Comparison of ENCODE assay signal across 8 cellular contexts in the genomic region with DNA sequence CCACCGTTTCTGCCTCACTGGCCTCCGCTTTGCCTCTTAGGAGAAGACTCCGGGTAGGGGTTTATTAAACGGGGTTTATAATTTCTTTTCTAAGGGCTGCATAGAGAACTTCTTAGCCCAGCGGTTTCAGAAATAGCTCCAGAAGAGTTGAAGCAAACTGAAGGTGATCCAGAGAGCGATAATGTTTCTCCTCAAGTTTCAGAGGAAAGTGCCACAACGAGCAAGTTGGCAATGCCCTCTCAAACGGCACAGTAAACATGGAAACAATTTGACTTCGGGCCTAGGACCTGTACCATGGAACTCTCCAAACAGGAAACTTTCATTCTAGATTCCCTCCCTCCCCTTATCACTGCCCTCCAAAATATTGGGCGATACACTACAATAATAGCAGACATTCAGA. TPM values are rescaled to one million over a fixed set of nuclear protein-coding genes. Genes with fewer than 3 reads are reported as not detected.
DNase-seq lines count a peak whose midpoint lies in the region; ATAC-seq, FAIRE-seq and TF ChIP-seq lines count a peak whose summit lies in the region.

No MANE protein-coding gene starts in this region.

- peak overlapping the region; percentile 79 for H3K27ac ChIP-seq in astrocyte (ENCODE audit: low read depth, low read length)
- H3K27ac ChIP-seq in right lobe of liver = peak overlapping the region; percentile 60 to 75 (median 73)
- H3K27ac ChIP-seq in thymus (ENCODE audit: low read depth) = peak overlapping the region; percentile 95

- no peaks in the 10 kb centered on the region for H3K27me3 Mint-ChIP-seq in activated CD4-positive, alpha-beta T cell treated with anti-CD3 and anti-CD28 coated beads, Interleukin-2, amount 10 ng/mL, durations not matched to agents 24 days and 14 days
- no peaks in the 10 kb centered on the region for H3K27me3 Mint-ChIP-seq in astrocyte (ENCODE audit: low read depth, unreplicated experiment)

- H2AFZ ChIP-seq in astrocyte (ENCODE audit: low read depth, low read length) = peak overlapping the region; percentile 91

- H3K79me2 ChIP-seq in astrocyte (ENCODE audit: insufficient read depth, low read length) = peaks cover 36% of the 10 kb centered on the region

- ATAC-seq in right lobe of liver (no peak), GM21360 (IDR thresholded peaks at IDR 0.05; ENCODE audit: unreplicated experiment) (no peak), GM19395 (IDR thresholded peaks at IDR 0.05; ENCODE audit: unreplicated experiment) (no peak)

- 10% methylated on average over 10 of the region's 10 CpGs for WGBS in right lobe of liver (ENCODE audit: insufficient coverage, low coverage, low lambda C conversion rate, missing lambda C conversion rate)
- 38% methylated on average over 10 of the region's 10 CpGs for WGBS in thymus

- peaks cover 24% of the 10 kb centered on the region for H3K36me3 Mint-ChIP-seq in activated CD4-positive, alpha-beta T cell treated with anti-CD3 and anti-CD28 coated beads, Interleukin-2, amount 10 ng/mL, durations not matched to agents 24 days and 14 days (ENCODE audit: low read depth)
- peaks cover 8% of the 10 kb centered on the region for H3K36me3 Mint-ChIP-seq in astrocyte (ENCODE audit: low read depth, unreplicated experiment)

- no peaks in the 10 kb centered on the region for H3K9me3 Mint-ChIP-seq in activated CD4-positive, alpha-beta T cell treated with anti-CD3 and anti-CD28 coated beads, Interleukin-2, amount 10 ng/mL, durations not matched to agents 24 days and 14 days
- H3K9me3 Mint-ChIP-seq in astrocyte (ENCODE audit: unreplicated experiment) = no peaks in the 10 kb centered on the region

- FAIRE-seq in astrocyte (lab: Jason Lieb, UNC) = no peak

- H3K9ac ChIP-seq in astrocyte (ENCODE audit: low read length) = peak overlapping the region; percentile 88

- CTCF ChIA-PET in GM10248 (lab: Yijun Ruan, JAX) = interaction anchor here (0.6 to 3.2 kb wide), 20 partner anchors 9 to 812 kb away, joined by 3 to 23 read pairs (median 6); no protein-coding TSS in a partner anchor

- H3K4me3 Mint-ChIP-seq in activated CD4-positive, alpha-beta T cell treated with anti-CD3 and anti-CD28 coated beads, Interleukin-2, amount 10 ng/mL, durations not matched to agents 24 days and 14 days = peak overlapping the region; percentile 93
- peak overlapping the region; percentile 96 for H3K4me3 Mint-ChIP-seq in astrocyte (ENCODE audit: unreplicated experiment)

- H3K36me3 ChIP-seq in astrocyte (ENCODE audit: insufficient read depth, low read length) = no peaks in the 10 kb centered on the region
- peaks cover 0 to 27% (median 10%) of the 10 kb centered on the region in 4 donors for H3K36me3 ChIP-seq in right lobe of liver
- peaks cover 22% of the 10 kb centered on the region for H3K36me3 ChIP-seq in thymus (ENCODE audit: control insufficient read depth, insufficient read depth)

- no peaks in the 10 kb centered on the region for H3K9me3 ChIP-seq in astrocyte (ENCODE audit: insufficient read depth, low read depth, low read length)
- H3K9me3 ChIP-seq in right lobe of liver = no peaks in the 10 kb centered on the region
- H3K9me3 ChIP-seq in thymus (ENCODE audit: control insufficient read depth) = no peaks in the 10 kb centered on the region

- no peak for TF ChIP-seq CTCF in astrocyte (IDR thresholded peaks at IDR 0.05; ENCODE audit: insufficient read depth, low read depth, low read length)
- no peak for TF ChIP-seq CTCF in right lobe of liver (IDR thresholded peaks at IDR 0.05)
- TF ChIP-seq CTCF in GM10248 (IDR thresholded peaks at IDR 0.05; ENCODE audit: control extremely low read depth, extremely low read depth, low read depth, missing control alignments) = no peak

- intact Hi-C loops in activated CD4-positive, alpha-beta T cell treated with anti-CD3 and anti-CD28 coated beads, Interleukin-2, amount 10 ng/mL, durations not matched to agents 24 days and 14 days (cut with micrococcal nuclease) = loop anchor here (2.0 to 5.0 kb wide), 6 partner anchors 14 to 814 kb away; a partner anchor contains a TSS
- intact Hi-C loops in right lobe of liver (cut with DNase I) = no loop called here

- peak overlapping the region; percentile 94 for H3K4me2 ChIP-seq in astrocyte (ENCODE audit: low read length)

- peaks cover 29% of the 10 kb centered on the region for H4K20me1 ChIP-seq in astrocyte (ENCODE audit: insufficient read depth, low read length)

- POLR2A ChIA-PET in GM10248 (lab: Yijun Ruan, JAX) = interaction anchor here (1.1 to 1.3 kb wide), 2 partner anchors 303 to 824 kb away, joined by 4 to 5 read pairs; no protein-coding TSS in a partner anchor

- peak overlapping the region; percentile 87 for H3K4me3 ChIP-seq in astrocyte (ENCODE audit: insufficient read depth, low read depth, low read length)
- peak overlapping the region; percentile 76 to 84 (median 84) for H3K4me3 ChIP-seq in right lobe of liver
- peak overlapping the region; percentile 65 for H3K4me3 ChIP-seq in thymus (ENCODE audit: low read length)

- H3K4me1 ChIP-seq in astrocyte (ENCODE audit: insufficient read depth, low read length) (peaks cover 17% of the 10 kb centered on the region), right lobe of liver (peaks cover 0 to 18% (median 4%) of the 10 kb centered on the region in 4 donors), thymus (ENCODE audit: control insufficient read depth, insufficient read depth, low read length) (peaks cover 17% of the 10 kb centered on the region)

- peak overlapping the region; percentile 97 for H3K27ac Mint-ChIP-seq in activated CD4-positive, alpha-beta T cell treated with anti-CD3 and anti-CD28 coated beads, Interleukin-2, amount 10 ng/mL, durations not matched to agents 24 days and 14 days
- H3K27ac Mint-ChIP-seq in astrocyte (ENCODE audit: unreplicated experiment) = peak overlapping the region; percentile 84

- no peak for DNase-seq in activated CD4-positive, alpha-beta T cell treated with anti-CD3 and anti-CD28 coated beads, Interleukin-2, amount 10 ng/mL, durations not matched to agents 24 days and 14 days
- no peak for DNase-seq in activated CD4-positive, alpha-beta T cell treated with anti-CD3 and anti-CD28 coated beads for 1 hour
- DNase-seq in astrocyte (ENCODE audit: low read depth) (no peak), right lobe of liver (no peak), GM10248 (ENCODE audit: extremely low spot score) (no peak)

- TF ChIP-seq POLR2A in right lobe of liver (IDR thresholded peaks at IDR 0.05) = no peak

- no peaks in the 10 kb centered on the region for H3K27me3 ChIP-seq in astrocyte (ENCODE audit: insufficient read depth, low read length)
- no peaks in the 10 kb centered on the region for H3K27me3 ChIP-seq in right lobe of liver
- no peaks in the 10 kb centered on the region for H3K27me3 ChIP-seq in thymus (ENCODE audit: control insufficient read depth, insufficient read depth)

- H3K4me1 Mint-ChIP-seq in activated CD4-positive, alpha-beta T cell treated with anti-CD3 and anti-CD28 coated beads, Interleukin-2, amount 10 ng/mL, durations not matched to agents 24 days and 14 days = peaks cover 30% of the 10 kb centered on the region
- peaks cover 8% of the 10 kb centered on the region for H3K4me1 Mint-ChIP-seq in astrocyte (ENCODE audit: low read depth, unreplicated experiment)

RNA-seq across cellular contexts. Expression of a gene that starts 1.0 kb away (rescaled TPM):
- 172 and 173 TPM in 2 replicates for total RNA-seq in activated CD4-positive, alpha-beta T cell treated with anti-CD3 and anti-CD28 coated beads, Interleukin-2, amount 10 ng/mL, durations not matched to agents 24 days and 14 days
- total RNA-seq in astrocyte (70.1 and 83.4 TPM in 2 replicates), right lobe of liver (10 to 100 TPM; 15.1 to 47.6 (median 24.9) TPM)
- 58.0 TPM for polyA plus RNA-seq in thymus

RNA-seq across cellular contexts. Expression of a gene that starts 23.1 kb away (rescaled TPM):
- 38.0 and 45.5 TPM in 2 replicates for total RNA-seq in activated CD4-positive, alpha-beta T cell treated with anti-CD3 and anti-CD28 coated beads, Interleukin-2, amount 10 ng/mL, durations not matched to agents 24 days and 14 days
- total RNA-seq in astrocyte = 69.5 and 70.9 TPM in 2 replicates
- 10 to 100 TPM; 19.3 to 27.1 (median 25.8) TPM for total RNA-seq in right lobe of liver
- 92.1 TPM for polyA plus RNA-seq in thymus
